22 cellular contexts compared by ENCODE assay signal in genomic region chr4:178306565-178306964, GRCh38.
DNase-seq lines count a peak whose midpoint lies in the region; ATAC-seq, FAIRE-seq and TF ChIP-seq lines count a peak whose summit lies in the region.
"Had no signal": no experiment of that assay in that cellular context is flagged by ENCODE, and none has a peak within 500 bp of the region (broad histone marks: within the 10 kb centered on the region; RNA-seq: fewer than 3 reads in every experiment).

No MANE protein-coding gene starts in this region.

- peak overlapping the region; percentile 45 for H3K4me2 ChIP-seq in astrocyte (ENCODE audit: low read length)

- POLR2A ChIA-PET in CD8-positive, alpha-beta memory T cell (lab: Charles Lee) = no interaction called here

- FAIRE-seq in astrocyte (lab: Jason Lieb, UNC) = no peak
- FAIRE-seq: islet of Langerhans had no signal

- no peak overlapping the region for H3K27ac Mint-ChIP-seq in astrocyte (ENCODE audit: unreplicated experiment)
- no peak overlapping the region for H3K27ac Mint-ChIP-seq in CD8-positive, alpha-beta memory T cell
- H3K27ac Mint-ChIP-seq: activated naive CD8-positive, alpha-beta T cell treated with anti-CD3 and anti-CD28 coated beads, Interleukin-2, amount 50 U/mL, for 24 hours; activated T-helper 17 cell treated with anti-CD3 and anti-CD28 coated beads, Interleukin-2, amount 50 U/mL, for 72 hours; B cell; memory B cell; natural killer cell treated with Interleukin-12 subunit alpha and Interleukin-12 subunit beta and Interleukin-15 and Interleukin-18, amount 100 ng/mL, for 72 hours; type B pancreatic cell had no signal

- H3K9ac ChIP-seq in HUES6 (ENCODE audit: low read length) = no peak overlapping the region
- H3K9ac ChIP-seq in astrocyte (ENCODE audit: low read length) = no peak overlapping the region

- H3K4me3 ChIP-seq in HUES6 (ENCODE audit: low read depth, low read length) (no peak overlapping the region), astrocyte (ENCODE audit: insufficient read depth, low read depth, low read length) (no peak overlapping the region)
- no peak overlapping the region for H3K4me3 ChIP-seq in CD8-positive, alpha-beta memory T cell (ENCODE audit: low read length)
- H3K4me3 ChIP-seq: esophagus squamous epithelium, stomach had no signal

- no peak for ATAC-seq in HG03095 (IDR thresholded peaks at IDR 0.05; ENCODE audit: unreplicated experiment)
- ATAC-seq: activated naive CD8-positive, alpha-beta T cell treated with anti-CD3 and anti-CD28 coated beads, Interleukin-2, amount 50 U/mL, for 24 hours; activated T-helper 17 cell treated with anti-CD3 and anti-CD28 coated beads, Interleukin-2, amount 50 U/mL, for 72 hours; natural killer cell treated with Interleukin-12 subunit alpha and Interleukin-12 subunit beta and Interleukin-15 and Interleukin-18, amount 100 ng/mL, for 72 hours; SK-N-SH treated with all-trans-retinoic acid at 6 μM for 48 hours had no signal

- no peaks in the 10 kb centered on the region for H4K20me1 ChIP-seq in astrocyte (ENCODE audit: insufficient read depth, low read length)

- H3K27ac ChIP-seq in HUES6 (ENCODE audit: low read depth, low read length) = peak overlapping the region; percentile 44; the same call in 1 of the 2 replicates
- no peak overlapping the region for H3K27ac ChIP-seq in astrocyte (ENCODE audit: low read depth, low read length)
- H3K27ac ChIP-seq in CD8-positive, alpha-beta memory T cell (ENCODE audit: low read depth, low read length) = no peak overlapping the region
- H3K27ac ChIP-seq: esophagus squamous epithelium, stomach had no signal

- H3K4me1 ChIP-seq in HUES6 (ENCODE audit: control insufficient read depth, insufficient read depth, low read length) (peaks cover 9% of the 10 kb centered on the region), astrocyte (ENCODE audit: insufficient read depth, low read length) (no peaks in the 10 kb centered on the region)
- no peaks in the 10 kb centered on the region for H3K4me1 ChIP-seq in CD8-positive, alpha-beta memory T cell (ENCODE audit: insufficient read depth, low read length)
- H3K4me1 ChIP-seq: esophagus squamous epithelium, stomach had no signal

- no peaks in the 10 kb centered on the region for H3K79me2 ChIP-seq in astrocyte (ENCODE audit: insufficient read depth, low read length)

- no peaks in the 10 kb centered on the region for H3K36me3 Mint-ChIP-seq in astrocyte (ENCODE audit: low read depth, unreplicated experiment)
- no peaks in the 10 kb centered on the region for H3K36me3 Mint-ChIP-seq in CD8-positive, alpha-beta memory T cell
- H3K36me3 Mint-ChIP-seq: memory B cell; natural killer cell treated with Interleukin-12 subunit alpha and Interleukin-12 subunit beta and Interleukin-15 and Interleukin-18, amount 100 ng/mL, for 72 hours; type B pancreatic cell had no signal

- H3K27me3 Mint-ChIP-seq in astrocyte (ENCODE audit: low read depth, unreplicated experiment) = no peaks in the 10 kb centered on the region
- no peaks in the 10 kb centered on the region for H3K27me3 Mint-ChIP-seq in CD8-positive, alpha-beta memory T cell
- H3K27me3 Mint-ChIP-seq: activated naive CD8-positive, alpha-beta T cell treated with anti-CD3 and anti-CD28 coated beads, Interleukin-2, amount 50 U/mL, for 24 hours; activated T-helper 17 cell treated with anti-CD3 and anti-CD28 coated beads, Interleukin-2, amount 50 U/mL, for 72 hours; B cell; memory B cell; natural killer cell treated with Interleukin-12 subunit alpha and Interleukin-12 subunit beta and Interleukin-15 and Interleukin-18, amount 100 ng/mL, for 72 hours; type B pancreatic cell had no signal

- H2AFZ ChIP-seq in astrocyte (ENCODE audit: low read depth, low read length) = peak overlapping the region; percentile 37

- H3K27me3 ChIP-seq in HUES6 (ENCODE audit: control insufficient read depth, insufficient read depth, low read length) (no peaks in the 10 kb centered on the region), astrocyte (ENCODE audit: insufficient read depth, low read length) (no peaks in the 10 kb centered on the region)
- H3K27me3 ChIP-seq in CD8-positive, alpha-beta memory T cell (ENCODE audit: insufficient read depth, low read length, poor library complexity, severe bottlenecking) = no peaks in the 10 kb centered on the region
- H3K27me3 ChIP-seq: esophagus squamous epithelium, stomach had no signal

- H3K4me1 Mint-ChIP-seq in astrocyte (ENCODE audit: low read depth, unreplicated experiment) = peaks cover 3% of the 10 kb centered on the region
- H3K4me1 Mint-ChIP-seq in CD8-positive, alpha-beta memory T cell = no peaks in the 10 kb centered on the region
- H3K4me1 Mint-ChIP-seq: activated naive CD8-positive, alpha-beta T cell treated with anti-CD3 and anti-CD28 coated beads, Interleukin-2, amount 50 U/mL, for 24 hours; activated T-helper 17 cell treated with anti-CD3 and anti-CD28 coated beads, Interleukin-2, amount 50 U/mL, for 72 hours; B cell; memory B cell had no signal

- H3K36me3 ChIP-seq in HUES6 (ENCODE audit: control insufficient read depth, insufficient read depth, low read length) (no peaks in the 10 kb centered on the region), astrocyte (ENCODE audit: insufficient read depth, low read length) (no peaks in the 10 kb centered on the region)
- no peaks in the 10 kb centered on the region for H3K36me3 ChIP-seq in CD8-positive, alpha-beta memory T cell (ENCODE audit: insufficient read depth, low read length)
- H3K36me3 ChIP-seq: esophagus squamous epithelium, stomach had no signal

- no peaks in the 10 kb centered on the region for H3K9me3 Mint-ChIP-seq in astrocyte (ENCODE audit: unreplicated experiment)
- peaks cover 0 to 16% (median 2%) of the 10 kb centered on the region in 5 donors for H3K9me3 Mint-ChIP-seq in CD8-positive, alpha-beta memory T cell
- H3K9me3 Mint-ChIP-seq: memory B cell; natural killer cell treated with Interleukin-12 subunit alpha and Interleukin-12 subunit beta and Interleukin-15 and Interleukin-18, amount 100 ng/mL, for 72 hours; type B pancreatic cell had no signal

- CTCF ChIA-PET in CD8-positive, alpha-beta memory T cell (lab: Charles Lee) = no interaction called here

- H3K4me3 Mint-ChIP-seq in astrocyte (ENCODE audit: unreplicated experiment) = no peak overlapping the region
- H3K4me3 Mint-ChIP-seq in CD8-positive, alpha-beta memory T cell = no peak overlapping the region
- H3K4me3 Mint-ChIP-seq: activated naive CD8-positive, alpha-beta T cell treated with anti-CD3 and anti-CD28 coated beads, Interleukin-2, amount 50 U/mL, for 24 hours; activated T-helper 17 cell treated with anti-CD3 and anti-CD28 coated beads, Interleukin-2, amount 50 U/mL, for 72 hours; B cell; memory B cell; natural killer cell treated with Interleukin-12 subunit alpha and Interleukin-12 subunit beta and Interleukin-15 and Interleukin-18, amount 100 ng/mL, for 72 hours; type B pancreatic cell had no signal

- H3K9me3 ChIP-seq in HUES6 (ENCODE audit: control insufficient read depth, insufficient read depth, low read depth, low read length) (no peaks in the 10 kb centered on the region), astrocyte (ENCODE audit: insufficient read depth, low read depth, low read length) (no peaks in the 10 kb centered on the region)
- no peaks in the 10 kb centered on the region for H3K9me3 ChIP-seq in CD8-positive, alpha-beta memory T cell (ENCODE audit: low read length)
- H3K9me3 ChIP-seq: esophagus squamous epithelium, stomach had no signal

- no peak for TF ChIP-seq CTCF in astrocyte (IDR thresholded peaks at IDR 0.05; ENCODE audit: insufficient read depth, low read depth, low read length)

- DNase-seq in astrocyte (ENCODE audit: low read depth) (peak; percentile 40), iPS DF 19.7 (ENCODE audit: low read depth, low spot score) (peak; percentile 20), renal cortical epithelial cell (ENCODE audit: low read depth) (peak; percentile 53), SIG-M5 treated with dmso at 0.1 percent for 504 hours (lab: John Stamatoyannopoulos, UW; ENCODE audit: unreplicated experiment) (no peak)
- DNase-seq in CD8-positive, alpha-beta memory T cell = no peak
- DNase-seq: activated CD4-positive, CD25-positive, alpha-beta regulatory T cell treated with anti-CD3 and anti-CD28 coated beads, Interleukin-2, amount 50 U/mL, for 72 hours; activated naive CD8-positive, alpha-beta T cell treated with anti-CD3 and anti-CD28 coated beads, Interleukin-2, amount 50 U/mL, for 24 hours; esophagus squamous epithelium; MM.1S; NCI-H2029; stimulated activated CD4-positive, alpha-beta T cell treated with anti-CD3 and anti-CD28 coated beads, Interleukin-4, amount 100 ng/mL, for 24 hours; stomach; T-helper 9 cell had no signal

Comparison
In these comparisons a context has a peak if more than half of its experiments do, and no peak if none do; other contexts are left out.
1. DNase-seq: peak in astrocyte (single experiment), iPS DF 19.7 (single experiment) and renal cortical epithelial cell (single experiment); none in CD8-positive, alpha-beta memory T cell (0 of 5) and SIG-M5 treated with dmso at 0.1 percent for 504 hours (single experiment).